In genomic region chr2:83081835-83082522, GRCh38 we compare ENCODE assay signal across 9 cellular contexts.
DNase-seq lines count a peak whose midpoint lies in the region; ATAC-seq and TF ChIP-seq lines count a peak whose summit lies in the region.
"Had no signal": no experiment of that assay in that cellular context is flagged by ENCODE, and none has a peak within 500 bp of the region (broad histone marks: within the 10 kb centered on the region; RNA-seq: fewer than 3 reads in every experiment).

No MANE protein-coding gene starts in this region.

- no peaks in the 10 kb centered on the region for H3K79me2 ChIP-seq in ACC112 (ENCODE audit: control insufficient read depth, insufficient read depth, low read length, unreplicated experiment)

- H3K4me1 ChIP-seq in ACC112 (ENCODE audit: control insufficient read depth, insufficient read depth, low read length, unreplicated experiment) (peaks cover 4% of the 10 kb centered on the region), SJSA1 (replicated peaks) (peaks cover 22% of the 10 kb centered on the region), ascending aorta (no peaks in the 10 kb centered on the region)

- peaks cover 7% of the 10 kb centered on the region for H3K9me3 Mint-ChIP-seq in activated CD8-positive, alpha-beta memory T cell treated with anti-CD3 and anti-CD28 coated beads, Interleukin-2, amount 10 ng/mL, durations not matched to agents 7 days and 5 days (ENCODE audit: low read depth)

- H3K36me3 Mint-ChIP-seq in activated CD8-positive, alpha-beta memory T cell treated with anti-CD3 and anti-CD28 coated beads, Interleukin-2, amount 10 ng/mL, durations not matched to agents 7 days and 5 days: no peaks in the 10 kb centered on the region
- H3K36me3 Mint-ChIP-seq: IgD-negative memory B cell had no signal

- no peaks in the 10 kb centered on the region for H3K27me3 Mint-ChIP-seq in activated CD8-positive, alpha-beta memory T cell treated with anti-CD3 and anti-CD28 coated beads, Interleukin-2, amount 10 ng/mL, durations not matched to agents 7 days and 5 days
- H3K27me3 Mint-ChIP-seq: IgD-negative memory B cell had no signal

- H3K27ac Mint-ChIP-seq in activated CD8-positive, alpha-beta memory T cell treated with anti-CD3 and anti-CD28 coated beads, Interleukin-2, amount 10 ng/mL, durations not matched to agents 7 days and 5 days: no peak overlapping the region

- no peak overlapping the region for H3K27ac ChIP-seq in ACC112 (ENCODE audit: low read depth, low read length)
- peak overlapping the region; percentile 64 for H3K27ac ChIP-seq in SJSA1
- no peak overlapping the region for H3K27ac ChIP-seq in ascending aorta

- H3K4me3 ChIP-seq in ACC112 (ENCODE audit: low read depth, low read length) (no peak overlapping the region), SJSA1 (no peak overlapping the region), ascending aorta (no peak overlapping the region)

- DNase-seq in LHCN-M2 (ENCODE audit: low read depth) (peak; percentile 87), SJSA1 (ENCODE audit: low read depth in 1 of 2, low spot score in 2 of 2) (peak; percentile 61 to 79), glomerular endothelial cell (ENCODE audit: extremely low read depth, low read depth, low spot score) (peak; percentile 100), NOMO-1 (lab: John Stamatoyannopoulos, UW; ENCODE audit: unreplicated experiment in 2 of 2) (no peak), ascending aorta (ENCODE audit: low spot score in 2 of 2) (no peak)
- no peak for DNase-seq in activated CD8-positive, alpha-beta memory T cell treated with anti-CD3 and anti-CD28 coated beads, Interleukin-2, amount 10 ng/mL, durations not matched to agents 7 days and 5 days

- H2AFZ ChIP-seq in ACC112 (ENCODE audit: low read length, unreplicated experiment): peak overlapping the region; percentile 4

- no peak for TF ChIP-seq CTCF in ascending aorta (IDR thresholded peaks at IDR 0.05)

- no peaks in the 10 kb centered on the region for H3K36me3 ChIP-seq in ACC112 (ENCODE audit: insufficient read depth, low read length)
- H3K36me3 ChIP-seq in SJSA1: no peaks in the 10 kb centered on the region
- no peaks in the 10 kb centered on the region for H3K36me3 ChIP-seq in ascending aorta

- intact Hi-C loops in ascending aorta (cut with DNase I): no loop called here

- H3K27me3 ChIP-seq in ACC112 (ENCODE audit: insufficient read depth, low read length): no peaks in the 10 kb centered on the region
- H3K27me3 ChIP-seq in SJSA1 (replicated peaks): no peaks in the 10 kb centered on the region
- no peaks in the 10 kb centered on the region for H3K27me3 ChIP-seq in ascending aorta

- no peaks in the 10 kb centered on the region for H3K4me1 Mint-ChIP-seq in activated CD8-positive, alpha-beta memory T cell treated with anti-CD3 and anti-CD28 coated beads, Interleukin-2, amount 10 ng/mL, durations not matched to agents 7 days and 5 days
- H3K4me1 Mint-ChIP-seq: IgD-negative memory B cell had no signal

- H3K9me3 ChIP-seq in SJSA1 (replicated peaks): 0 out of 2 replicates have a peak, but pooled peaks cover 2% of the 10 kb centered on the region
- no peaks in the 10 kb centered on the region for H3K9me3 ChIP-seq in ascending aorta

- H3K4me3 Mint-ChIP-seq in activated CD8-positive, alpha-beta memory T cell treated with anti-CD3 and anti-CD28 coated beads, Interleukin-2, amount 10 ng/mL, durations not matched to agents 7 days and 5 days: no peak overlapping the region
- H3K4me3 Mint-ChIP-seq: IgD-negative memory B cell had no signal

- no peak for ATAC-seq in activated CD8-positive, alpha-beta memory T cell treated with anti-CD3 and anti-CD28 coated beads, Interleukin-2, amount 10 ng/mL, durations not matched to agents 7 days and 5 days
- no peak for ATAC-seq in GM18868 (IDR thresholded peaks at IDR 0.05; ENCODE audit: unreplicated experiment)

- CTCF ChIA-PET in activated CD8-positive, alpha-beta memory T cell treated with anti-CD3 and anti-CD28 coated beads, Interleukin-2, amount 10 ng/mL, durations not matched to agents 7 days and 5 days (lab: Charles Lee): no interaction called here

Comparison
In these comparisons a context has a peak if more than half of its experiments do, and no peak if none do; other contexts are left out.
1. DNase-seq: peak in LHCN-M2 (single experiment), SJSA1 (2 of 2) and glomerular endothelial cell (single experiment); none in activated CD8-positive, alpha-beta memory T cell treated with anti-CD3 and anti-CD28 coated beads, Interleukin-2, amount 10 ng/mL, durations not matched to agents 7 days and 5 days (single experiment), NOMO-1 (0 of 2) and ascending aorta (0 of 2).